Comparison of ENCODE assay signal across 8 cellular contexts in genomic region chr6:169212436-169212835, GRCh38. TPM values are rescaled to one million over a fixed set of nuclear protein-coding genes. Genes with fewer than 3 reads are reported as not detected.
A peak's percentile ranks its signal among the peaks of the same experiment; 100 is the strongest.
DNase-seq lines count a peak whose midpoint lies in the region; ATAC-seq, FAIRE-seq and TF ChIP-seq lines count a peak whose summit lies in the region.

No MANE protein-coding gene starts in this region.

- in situ Hi-C loops in KBM-7 (cut with MboI; ENCODE audit: low pct_unique_long_range_greater_than_20kb, low sequenced_read_pairs) = no loop called here

- no peaks in the 10 kb centered on the region for H3K9me3 ChIP-seq in neural cell (ENCODE audit: low read length)

- ATAC-seq in HG02970 (IDR thresholded peaks at IDR 0.05; ENCODE audit: low FRiP score, unreplicated experiment) = no peak
- ATAC-seq in GM21717 (IDR thresholded peaks at IDR 0.05; ENCODE audit: unreplicated experiment) = no peak

- no peaks in the 10 kb centered on the region for H3F3A ChIP-seq in neural cell (ENCODE audit: insufficient read depth, low read length, poor library complexity, severe bottlenecking)

- no peaks in the 10 kb centered on the region for H4K20me1 ChIP-seq in neural cell (ENCODE audit: insufficient read depth)

- no peaks in the 10 kb centered on the region for H3K79me2 ChIP-seq in neural cell (replicated peaks; ENCODE audit: insufficient read depth, low read length)

- H3K27ac ChIP-seq in neural cell (ENCODE audit: low read length) = no peak overlapping the region

- peak overlapping the region; percentile 55 for H3K4me3 ChIP-seq in neural cell (ENCODE audit: low read length)

- H3K9me2 ChIP-seq in neural cell (ENCODE audit: insufficient read depth, low read length) = no peaks in the 10 kb centered on the region

- H3K9ac ChIP-seq in neural cell (ENCODE audit: low read length) = no peak overlapping the region

- TF ChIP-seq CTCF in neural cell (IDR thresholded peaks at IDR 0.05; ENCODE audit: poor library complexity, severe bottlenecking) = no peak

- H3K4me2 ChIP-seq in neural cell (ENCODE audit: low read length) = no peak overlapping the region

- no peaks in the 10 kb centered on the region for H3K27me3 ChIP-seq in neural cell (ENCODE audit: insufficient read depth, low read depth, low read length)

- H3K36me3 ChIP-seq in neural cell (ENCODE audit: insufficient read depth, low read length) = no peaks in the 10 kb centered on the region

- FAIRE-seq in G401.6 (lab: Jason Lieb, UNC) = peak; percentile 62
- FAIRE-seq in colon (lab: Jason Lieb, UNC) = peak; percentile 55

- H2AFZ ChIP-seq in neural cell (ENCODE audit: low read depth, low read length) = no peak overlapping the region

- no peak for TF ChIP-seq EP300 in neural cell (conservative IDR thresholded peaks at IDR 0.05; ENCODE audit: poor library complexity, severe bottlenecking)

- TF ChIP-seq RAD21 in neural cell (conservative IDR thresholded peaks at IDR 0.05) = no peak

- peak; percentile 44 for DNase-seq in MV-4-11 (lab: John Stamatoyannopoulos, UW)
- DNase-seq in hypothalamus (lab: John Stamatoyannopoulos, UW) = no peak
- DNase-seq in KBM-7 = no peak

TF ChIP-seq in neural cell, 6 proteins besides CTCF, POLR2A, EP300 and RAD21:
- no peak for TF ChIP-seq SMC3 (conservative IDR thresholded peaks at IDR 0.05; ENCODE audit: poor library complexity)
- TF ChIP-seq POLR2AphosphoS5 (IDR thresholded peaks at IDR 0.05) = no peak
- TF ChIP-seq TAF1 (IDR thresholded peaks at IDR 0.05; ENCODE audit: low read depth) = no peak
- TF ChIP-seq MXI1 (conservative IDR thresholded peaks at IDR 0.05; ENCODE audit: poor library complexity, severe bottlenecking) = no peak
- TF ChIP-seq REST (IDR thresholded peaks at IDR 0.05; ENCODE audit: borderline replicate concordance) = no peak
- TF ChIP-seq EZH2 (IDR thresholded peaks at IDR 0.05; ENCODE audit: borderline replicate concordance, insufficient read depth, low read length, poor library complexity, severe bottlenecking) = no peak

RNA-seq across cellular contexts. Expression of gene THBS2, which starts 41.2 kb away (rescaled TPM):
- 0.88 and 1.0 TPM in 2 replicates for polyA plus RNA-seq in neural cell
- 1.5 and 1.9 TPM in 2 replicates for polyA minus RNA-seq in neural cell
